17 cellular contexts compared by ENCODE assay signal in the genomic region with DNA sequence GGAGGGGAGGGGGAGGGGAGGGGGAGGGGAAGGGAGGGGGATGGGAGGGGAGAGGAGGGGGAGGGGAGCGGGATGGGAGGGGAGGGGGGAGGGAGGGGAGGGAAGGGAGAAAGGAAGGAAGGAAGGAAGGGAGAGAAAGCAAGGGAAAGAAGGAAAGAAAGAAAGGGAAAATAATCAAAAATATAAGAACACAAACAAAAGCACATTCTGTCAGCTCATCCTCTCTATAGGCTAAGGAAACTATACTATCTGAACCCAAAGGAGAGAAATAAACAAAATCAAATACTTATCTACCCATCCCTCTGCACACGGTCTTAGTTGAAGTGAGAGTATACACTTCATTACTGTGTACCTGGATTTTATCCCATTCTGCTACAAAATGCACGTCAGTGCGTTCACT. TPM values are rescaled to one million over a fixed set of nuclear protein-coding genes. Genes with fewer than 3 reads are reported as not detected.
A peak's percentile ranks its signal among the peaks of the same experiment; 100 is the strongest.
DNase-seq lines count a peak whose midpoint lies in the region; ATAC-seq, FAIRE-seq and TF ChIP-seq lines count a peak whose summit lies in the region.
"Had no signal": no experiment of that assay in that cellular context is flagged by ENCODE, and none has a peak within 500 bp of the region (broad histone marks: within the 10 kb centered on the region; RNA-seq: fewer than 3 reads in every experiment).

No MANE protein-coding gene starts in this region.

- intact Hi-C loops in HepG2 (cut with micrococcal nuclease; ENCODE audit: unreplicated experiment) (no loop called here), right lobe of liver (cut with DNase I) (no loop called here), adrenal gland (cut with DNase I) (loop anchor here in 1 of 2 donors (10.0 kb wide), 1 partner anchor 748 kb away; no protein-coding TSS in a partner anchor)

- no peak overlapping the region for H4K5ac ChIP-seq in H1 (ENCODE audit: insufficient read length, low read depth, low read length)

- no peaks in the 10 kb centered on the region for H4K20me1 ChIP-seq in HepG2 (ENCODE audit: insufficient read depth, low read length)
- H4K20me1 ChIP-seq in H1 (replicated peaks in 1 of 2; ENCODE audit: control insufficient read depth in 1 of 2, insufficient read depth in 2 of 2, low read length in 2 of 2), result no peaks in the 10 kb centered on the region
- no peaks in the 10 kb centered on the region for H4K20me1 ChIP-seq in osteoblast (ENCODE audit: insufficient read depth, low read length)
- H4K20me1 ChIP-seq: BLaER1 treated with 17β-estradiol and CSF1 and Interleukin-3, amounts not matched to agents 10 nM and 100 nM had no signal

- no peaks in the 10 kb centered on the region for H3K9me3 ChIP-seq in HepG2 (ENCODE audit: low read length)
- no peaks in the 10 kb centered on the region for H3K9me3 ChIP-seq in right lobe of liver
- H3K9me3 ChIP-seq in H1 (ENCODE audit: insufficient read depth in 2 of 2, low read depth in 1 of 2, low read length in 1 of 2), result no peaks in the 10 kb centered on the region
- no peaks in the 10 kb centered on the region for H3K9me3 ChIP-seq in osteoblast (ENCODE audit: low read depth, low read length)
- no peaks in the 10 kb centered on the region for H3K9me3 ChIP-seq in adrenal gland (replicated peaks in 1 of 3)
- H3K9me3 ChIP-seq: BLaER1 treated with 17β-estradiol and CSF1 and Interleukin-3, amounts not matched to agents 10 nM and 100 nM; HAP-1 had no signal

- H3K14ac ChIP-seq in H1 (ENCODE audit: insufficient read length), result no peak overlapping the region

- H3K4me3 ChIP-seq in HepG2 (replicated peaks in 1 of 3; ENCODE audit: insufficient read depth in 1 of 3, low read depth in 2 of 3, low read length in 3 of 3) (no peak overlapping the region), right lobe of liver (no peak overlapping the region), H1 (ENCODE audit: extremely low read depth in 1 of 4, insufficient read depth in 2 of 4, low read depth in 3 of 4, low read length in 4 of 4) (no peak overlapping the region), osteoblast (ENCODE audit: insufficient read depth, low read length) (no peak overlapping the region), adrenal gland (no peak overlapping the region)
- H3K4me3 ChIP-seq: BLaER1 treated with 17β-estradiol and CSF1 and Interleukin-3, amounts not matched to agents 10 nM and 100 nM; GM12878; HAP-1 had no signal

- no peak overlapping the region for H3K18ac ChIP-seq in H1 (ENCODE audit: extremely low read depth, low read length)

- TF ChIP-seq EP300 in HepG2 (IDR thresholded peaks at IDR 0.05; ENCODE audit: low read depth in 2 of 2, low read length in 2 of 2) (no peak), HepG2 (CRISPR knock-in tag; IDR thresholded peaks at IDR 0.05; ENCODE audit: borderline replicate concordance) (no peak), H1 (IDR thresholded peaks at IDR 0.05; ENCODE audit: borderline replicate concordance in 1 of 2, low read depth in 2 of 2, low read length in 2 of 2) (no peak)

- POLR2A ChIA-PET in HepG2 (lab: Yijun Ruan, JAX), result no interaction called here
- POLR2A ChIA-PET in H1 (lab: Charles Lee; ENCODE audit: partially characterized antibody), result interaction anchor here (2.7 kb wide), 1 partner anchor 56 kb away, joined by 9 read pairs; a partner anchor contains a TSS

- H2AK5ac ChIP-seq in H1 (ENCODE audit: low read depth, low read length), result no peak overlapping the region

- H3K4me1 ChIP-seq in HepG2 (ENCODE audit: insufficient read depth, low read length) (peaks cover 42% of the 10 kb centered on the region), right lobe of liver (peaks cover 0 to 36% (median 10%) of the 10 kb centered on the region in 4 donors), H1 (replicated peaks in 1 of 4; ENCODE audit: control insufficient read depth in 3 of 4, insufficient read depth in 4 of 4, low read length in 3 of 4) (peaks cover 2 to 6% (median 3%) of the 10 kb centered on the region in 4 experiments; a peak in 4 of 7 replicates), osteoblast (ENCODE audit: insufficient read depth, low read length) (peaks cover 25% of the 10 kb centered on the region), adrenal gland (replicated peaks in 1 of 2) (no peaks in the 10 kb centered on the region)

- DNase-seq in HepG2 (ENCODE audit: low spot score) (no peak), right lobe of liver (no peak), H1 (ENCODE audit: low read depth in 1 of 2, low spot score in 2 of 2) (no peak), osteoblast (ENCODE audit: insufficient read length, low spot score, missing footprints) (no peak), adrenal gland (no peak), AG20443 (ENCODE audit: low spot score) (no peak)
- DNase-seq: Calu3; CD8-positive, alpha-beta T cell; DND-41; KG1 had no signal

- no peak overlapping the region for H3K23ac ChIP-seq in H1 (ENCODE audit: insufficient read length)

- TF ChIP-seq CTCF in HepG2 (CRISPR knock-in tag; IDR thresholded peaks at IDR 0.05) (no peak), right lobe of liver (IDR thresholded peaks at IDR 0.05) (no peak), H1 (IDR thresholded peaks at IDR 0.05; ENCODE audit: control extremely low read depth in 1 of 3, insufficient read depth in 1 of 3, low read depth in 1 of 3, low read length in 3 of 3) (no peak), osteoblast (IDR thresholded peaks at IDR 0.05; ENCODE audit: extremely low read depth, low read depth, low read length) (no peak), adrenal gland (IDR thresholded peaks at IDR 0.05) (no peak)

- no peaks in the 10 kb centered on the region for H3K79me2 ChIP-seq in HepG2 (ENCODE audit: insufficient read depth, low read length)
- no peaks in the 10 kb centered on the region for H3K79me2 ChIP-seq in H1 (ENCODE audit: control insufficient read depth in 1 of 2, insufficient read depth in 2 of 2, low read length in 2 of 2)
- H3K79me2 ChIP-seq in osteoblast (ENCODE audit: insufficient read depth, low read length), result no peaks in the 10 kb centered on the region

- H2AFZ ChIP-seq in HepG2 (ENCODE audit: low read length) (no peak overlapping the region), H1 (ENCODE audit: low read length) (no peak overlapping the region), osteoblast (ENCODE audit: low read length) (no peak overlapping the region)

- FAIRE-seq in HepG2 (lab: Jason Lieb, UNC) (no peak), H1 (lab: Jason Lieb, UNC) (no peak)
- FAIRE-seq: GM12878, GM19239 had no signal

- H3K9ac ChIP-seq in HepG2 (ENCODE audit: insufficient read depth, low read depth, low read length) (no peak overlapping the region), H1 (replicated peaks in 1 of 4; ENCODE audit: extremely low read depth in 1 of 4, low read depth in 3 of 4, low read length in 3 of 4) (no peak overlapping the region)
- H3K9ac ChIP-seq: BLaER1 treated with 17β-estradiol and CSF1 and Interleukin-3, amounts not matched to agents 10 nM and 100 nM had no signal

- TF ChIP-seq POLR2A in HepG2 (IDR thresholded peaks at IDR 0.05; ENCODE audit: insufficient read depth in 1 of 2, low read depth in 2 of 2, low read length in 2 of 2) (no peak), right lobe of liver (IDR thresholded peaks at IDR 0.05) (no peak), H1 (IDR thresholded peaks at IDR 0.05; ENCODE audit: control extremely low read depth in 1 of 2, low read depth in 2 of 2, low read length in 2 of 2) (no peak), adrenal gland (IDR thresholded peaks at IDR 0.05) (no peak)

- H3K27ac ChIP-seq in HepG2 (ENCODE audit: extremely low read length, insufficient read depth, low read length) (no peak overlapping the region), right lobe of liver (no peak overlapping the region), H1 (ENCODE audit: low read depth, low read length) (no peak overlapping the region), osteoblast (ENCODE audit: low read depth, low read length) (no peak overlapping the region), adrenal gland (no peak overlapping the region)
- H3K27ac ChIP-seq: 22Rv1; BLaER1 treated with 17β-estradiol and CSF1 and Interleukin-3, amounts not matched to agents 10 nM and 100 nM had no signal

- H3K4me2 ChIP-seq in HepG2 (ENCODE audit: low read depth, low read length), result no peak overlapping the region
- no peak overlapping the region for H3K4me2 ChIP-seq in H1 (ENCODE audit: insufficient read depth in 1 of 2, low read depth in 2 of 2, low read length in 2 of 2)
- peak overlapping the region; percentile 57 for H3K4me2 ChIP-seq in osteoblast (ENCODE audit: insufficient read depth, low read length)
- H3K4me2 ChIP-seq: BLaER1 treated with 17β-estradiol and CSF1 and Interleukin-3, amounts not matched to agents 10 nM and 100 nM had no signal

- H3K23me2 ChIP-seq in H1 (ENCODE audit: low read depth, low read length), result no peaks in the 10 kb centered on the region

- no peak overlapping the region; the same call in 1 of the 2 replicates for H2BK12ac ChIP-seq in H1 (ENCODE audit: low read depth, low read length)

- H2BK20ac ChIP-seq in H1 (ENCODE audit: low read length), result no peak overlapping the region

- TF ChIP-seq RAD21 in HepG2 (CRISPR knock-in tag; IDR thresholded peaks at IDR 0.05), result no peak
- TF ChIP-seq RAD21 in H1 (IDR thresholded peaks at IDR 0.05 in 1 of 2, conservative IDR thresholded peaks at IDR 0.05 in 1 of 2; ENCODE audit: low read depth in 2 of 2, low read length in 2 of 2), result no peak

- no peak overlapping the region for H4K8ac ChIP-seq in H1 (ENCODE audit: extremely low read depth, insufficient read depth, low read length)

- no peak overlapping the region for H3K56ac ChIP-seq in H1 (replicated peaks; ENCODE audit: insufficient read length, low read depth, low read length)

- no TSS peak for BruUV-seq in HepG2 (replicated peaks; lab: Mats Ljungman, UMichigan)

- H2BK5ac ChIP-seq in H1 (ENCODE audit: low read depth, low read length), result no peak overlapping the region

- H2BK15ac ChIP-seq in H1 (ENCODE audit: low read length), result peak overlapping the region; percentile 63; the same call in 1 of the 2 replicates

- H3K36me3 ChIP-seq in HepG2 (replicated peaks in 1 of 2; ENCODE audit: control insufficient read depth in 1 of 2, insufficient read depth in 2 of 2, low read length in 2 of 2), result no peaks in the 10 kb centered on the region
- H3K36me3 ChIP-seq in right lobe of liver, result no peaks in the 10 kb centered on the region
- H3K36me3 ChIP-seq in H1 (ENCODE audit: control insufficient read depth in 2 of 4, insufficient read depth in 4 of 4, low read length in 3 of 4), result no peaks in the 10 kb centered on the region
- no peaks in the 10 kb centered on the region for H3K36me3 ChIP-seq in osteoblast (ENCODE audit: insufficient read depth, low read length)
- H3K36me3 ChIP-seq in adrenal gland (replicated peaks in 1 of 2), result no peaks in the 10 kb centered on the region
- H3K36me3 ChIP-seq: BLaER1 treated with 17β-estradiol and CSF1 and Interleukin-3, amounts not matched to agents 10 nM and 100 nM; HAP-1 had no signal

- H2BK120ac ChIP-seq in H1 (replicated peaks; ENCODE audit: low read depth, low read length), result no peak overlapping the region

- no peaks in the 10 kb centered on the region for H3K27me3 ChIP-seq in HepG2 (ENCODE audit: control insufficient read depth in 1 of 2, insufficient read depth in 2 of 2, low read length in 2 of 2)
- no peaks in the 10 kb centered on the region for H3K27me3 ChIP-seq in right lobe of liver
- no peaks in the 10 kb centered on the region for H3K27me3 ChIP-seq in H1 (replicated peaks in 1 of 4; ENCODE audit: control insufficient read depth in 3 of 4, extremely low read depth in 1 of 4, insufficient read depth in 3 of 4, low read length in 3 of 4)
- no peaks in the 10 kb centered on the region for H3K27me3 ChIP-seq in osteoblast (ENCODE audit: insufficient read depth, low read length)
- no peaks in the 10 kb centered on the region for H3K27me3 ChIP-seq in adrenal gland
- H3K27me3 ChIP-seq: BLaER1 treated with 17β-estradiol and CSF1 and Interleukin-3, amounts not matched to agents 10 nM and 100 nM had no signal

- no peaks in the 10 kb centered on the region; the same call in 1 of the 2 replicates for H3K79me1 ChIP-seq in H1 (ENCODE audit: low read depth, low read length)

- 76% methylated on average over 4 of the region's 4 CpGs for WGBS in HepG2 (ENCODE audit: low lambda C conversion rate)
- 86% methylated on average over 3 of the region's 4 CpGs for WGBS in right lobe of liver (ENCODE audit: insufficient coverage, low coverage, low lambda C conversion rate, missing lambda C conversion rate)
- 67 to 79% methylated on average over 1 to 4 of the region's 4 CpGs for WGBS in H1 (ENCODE audit: extremely low coverage in 1 of 2, insufficient coverage in 1 of 2, insufficient read length in 1 of 2, insufficient replicate concordance in 2 of 2, low coverage in 1 of 2, low lambda C conversion rate in 2 of 2, missing lambda C conversion rate in 1 of 2), 2 experiments
- WGBS in adrenal gland, 4 donors, result 78 to 86% (median 81%) methylated on average over 3 to 4 of the region's 4 CpGs

- in situ Hi-C loops in HepG2 (cut with HindIII; ENCODE audit: extremely low pct_ligation_motif_present, low pct_unique_long_range_greater_than_20kb), result loop anchor here (5.0 to 25.0 kb wide), 3 partner anchors 48 to 761 kb away; no protein-coding TSS in a partner anchor

- ATAC-seq in HepG2 (no peak), right lobe of liver (no peak), GM18498 (IDR thresholded peaks at IDR 0.05; ENCODE audit: unreplicated experiment) (no peak)
- ATAC-seq: CD8-positive, alpha-beta T cell; GM12878 had no signal

- H4K91ac ChIP-seq in H1 (replicated peaks; ENCODE audit: insufficient read length, low read length), result no peak overlapping the region

- H3K4ac ChIP-seq in H1 (replicated peaks; ENCODE audit: insufficient read length, low read depth, low read length), result no peak overlapping the region

- CTCF ChIA-PET in HepG2 (lab: Yijun Ruan, JAX; ENCODE audit: low intra/inter-chr PET ratio, low total read pairs), result no interaction called here
- CTCF ChIA-PET in H1 (lab: Charles Lee; ENCODE audit: partially characterized antibody), result interaction anchor here (0.6 to 3.2 kb wide), 3 partner anchors 11 to 156 kb away, joined by 3 to 20 read pairs (median 3); a partner anchor contains a TSS

RNA-seq across cellular contexts. Expression of a gene that starts 26.9 kb away (rescaled TPM):
- total RNA-seq in HepG2 (2016; rRNA removed; fragmentation: Illumina TruSeq; extraction: Trizol), result 4.2 and 4.4 TPM in 2 replicates
- total RNA-seq in HepG2 (2016; cell fraction: cytosol; rRNA removed; fragmentation: Illumina TruSeq; extraction: Trizol; ENCODE audit: low read depth), result 0.91 and 1.4 TPM in 2 replicates
- total RNA-seq in HepG2 (2016; cell fraction: insoluble cytoplasmic fraction; rRNA removed; fragmentation: Illumina TruSeq; extraction: Trizol), result 3.6 and 4.5 TPM in 2 replicates
- 4.4 and 4.9 TPM in 2 replicates for total RNA-seq in HepG2 (2016; cell fraction: membrane; rRNA removed; fragmentation: Illumina TruSeq; extraction: Trizol)
- 3.2 TPM in 2 replicates for total RNA-seq in HepG2 (2016; cell fraction: nucleus; rRNA removed; fragmentation: Illumina TruSeq; extraction: Trizol)
- polyA plus RNA-seq in HepG2 (2011; rRNA removed), result 1.9 TPM in 2 replicates
- polyA plus RNA-seq in HepG2 (2011; cell fraction: cytosol; rRNA removed), result 1.7 and 1.8 TPM in 2 replicates
- polyA plus RNA-seq in HepG2 (2011; cell fraction: nucleus; rRNA removed), result 0.40 and 0.69 TPM in 2 replicates
- polyA plus RNA-seq in HepG2 (2012), result 7.8 and 9.6 TPM in 2 replicates
- polyA plus RNA-seq in HepG2 (2016; cell fraction: cytosol; fragmentation: Illumina TruSeq; extraction: Trizol; ENCODE audit: low read depth), result 3.7 and 5.4 TPM in 2 replicates
- polyA plus RNA-seq in HepG2 (2016; cell fraction: insoluble cytoplasmic fraction; fragmentation: Illumina TruSeq; extraction: Trizol; ENCODE audit: low read depth), result 6.7 and 7.4 TPM in 2 replicates
- polyA plus RNA-seq in HepG2 (2016; cell fraction: membrane; fragmentation: Illumina TruSeq; extraction: Trizol; ENCODE audit: low read depth), result 8.2 and 9.1 TPM in 2 replicates
- polyA plus RNA-seq in HepG2 (2016; cell fraction: nucleus; fragmentation: Illumina TruSeq; extraction: Trizol; ENCODE audit: insufficient read depth, low read depth), result 9.8 and 10.0 TPM in 2 replicates
- 0.76 and 1.3 TPM in 2 replicates for polyA minus RNA-seq in HepG2 (2011; rRNA and poly(A)+ RNA removed; ENCODE audit: low replicate concordance)
- polyA minus RNA-seq in HepG2 (2011; cell fraction: cytosol; rRNA and poly(A)+ RNA removed), result 1.5 and 2.0 TPM in 2 replicates
- polyA minus RNA-seq in HepG2 (2011; cell fraction: nucleus; rRNA and poly(A)+ RNA removed), result 0.26 and 0.62 TPM in 2 replicates
- 10 to 100 TPM in 1 of 6 experiments, 1 to 10 TPM in 5; 8.1 to 13.8 (median 8.8) TPM for total RNA-seq in right lobe of liver
- total RNA-seq in H1 (2021; fragmentation: NEBNext Ultra II Directional; extraction: Animal tissue kit (Norgen Biotek cat#: 25700)), result 6.1 and 8.9 TPM in 2 replicates
- 2.0 and 2.5 TPM in 2 replicates for polyA plus RNA-seq in H1 (2011; rRNA removed)
- polyA plus RNA-seq in H1 (2011; cell fraction: cytosol; rRNA removed), result 1.9 TPM
- polyA plus RNA-seq in H1 (2011; cell fraction: nucleus; rRNA removed), result 1.2 TPM
- 4.0 to 6.1 TPM (median 5.3 TPM) in 4 replicates for polyA plus RNA-seq in H1 (2012, experiment 1 of 2)
- polyA plus RNA-seq in H1 (2012, experiment 2 of 2), result 2.4 TPM
- 14.7 TPM for polyA plus RNA-seq in H1 (2013, experiment 1 of 2)
- 15.8 TPM for polyA plus RNA-seq in H1 (2013, experiment 2 of 2)
- 1.4 and 2.6 TPM in 2 replicates for polyA minus RNA-seq in H1 (2011; rRNA and poly(A)+ RNA removed)
- polyA minus RNA-seq in H1 (2011; cell fraction: cytosol; rRNA and poly(A)+ RNA removed), result 1.6 TPM
- polyA minus RNA-seq in H1 (2011; cell fraction: nucleus; rRNA and poly(A)+ RNA removed), result 0.90 TPM
- total RNA-seq in osteoblast, result 3.3 and 4.7 TPM in 2 replicates
- 10 to 100 TPM in 7 of 8 donors, 1 to 10 TPM in 1; 6.3 to 25.3 (median 17.4) TPM for total RNA-seq in adrenal gland
- 10 to 100 TPM in 1 of 3 donors, 1 to 10 TPM in 2; 3.9 to 24.3 (median 8.1) TPM for polyA plus RNA-seq in adrenal gland
- total RNA-seq: CD8-positive, alpha-beta T cell had no signal

RNA-seq across cellular contexts. Expression of a gene that starts 33.8 kb away (rescaled TPM):
- 3.9 and 8.2 TPM in 2 replicates for total RNA-seq in HepG2 (2016; rRNA removed; fragmentation: Illumina TruSeq; extraction: Trizol)
- total RNA-seq in HepG2 (2016; cell fraction: cytosol; rRNA removed; fragmentation: Illumina TruSeq; extraction: Trizol; ENCODE audit: low read depth), result 3.0 and 3.6 TPM in 2 replicates
- total RNA-seq in HepG2 (2016; cell fraction: insoluble cytoplasmic fraction; rRNA removed; fragmentation: Illumina TruSeq; extraction: Trizol), result 7.3 and 9.1 TPM in 2 replicates
- 3.7 and 4.9 TPM in 2 replicates for total RNA-seq in HepG2 (2016; cell fraction: membrane; rRNA removed; fragmentation: Illumina TruSeq; extraction: Trizol)
- 4.0 and 6.6 TPM in 2 replicates for total RNA-seq in HepG2 (2016; cell fraction: nucleus; rRNA removed; fragmentation: Illumina TruSeq; extraction: Trizol)
- 3.3 and 4.7 TPM in 2 replicates for polyA plus RNA-seq in HepG2 (2011; rRNA removed)
- polyA plus RNA-seq in HepG2 (2011; cell fraction: cytosol; rRNA removed), result 3.9 and 5.2 TPM in 2 replicates
- 6.4 and 8.1 TPM in 2 replicates for polyA plus RNA-seq in HepG2 (2011; cell fraction: nucleus; rRNA removed)
- 3.6 and 5.8 TPM in 2 replicates for polyA plus RNA-seq in HepG2 (2012)
- 3.0 and 4.3 TPM in 2 replicates for polyA plus RNA-seq in HepG2 (2016; cell fraction: cytosol; fragmentation: Illumina TruSeq; extraction: Trizol; ENCODE audit: low read depth)
- 8.0 and 9.3 TPM in 2 replicates for polyA plus RNA-seq in HepG2 (2016; cell fraction: insoluble cytoplasmic fraction; fragmentation: Illumina TruSeq; extraction: Trizol; ENCODE audit: low read depth)
- 5.1 and 6.0 TPM in 2 replicates for polyA plus RNA-seq in HepG2 (2016; cell fraction: membrane; fragmentation: Illumina TruSeq; extraction: Trizol; ENCODE audit: low read depth)
- polyA plus RNA-seq in HepG2 (2016; cell fraction: nucleus; fragmentation: Illumina TruSeq; extraction: Trizol; ENCODE audit: insufficient read depth, low read depth), result 3.9 and 7.7 TPM in 2 replicates
- polyA minus RNA-seq in HepG2 (2011; rRNA and poly(A)+ RNA removed; ENCODE audit: low replicate concordance), result 5.6 and 7.5 TPM in 2 replicates
- 3.8 and 3.9 TPM in 2 replicates for polyA minus RNA-seq in HepG2 (2011; cell fraction: cytosol; rRNA and poly(A)+ RNA removed)
- 12.2 and 13.7 TPM in 2 replicates for polyA minus RNA-seq in HepG2 (2011; cell fraction: nucleus; rRNA and poly(A)+ RNA removed)
- total RNA-seq in right lobe of liver, result 10 to 100 TPM in 1 of 6 experiments, 1 to 10 TPM in 5; 6.0 to 11.1 (median 8.0) TPM
- 15.4 and 17.4 TPM in 2 replicates for total RNA-seq in H1 (2021; fragmentation: NEBNext Ultra II Directional; extraction: Animal tissue kit (Norgen Biotek cat#: 25700))
- 8.3 and 14.4 TPM in 2 replicates for polyA plus RNA-seq in H1 (2011; rRNA removed)
- polyA plus RNA-seq in H1 (2011; cell fraction: cytosol; rRNA removed), result 10.0 TPM
- polyA plus RNA-seq in H1 (2011; cell fraction: nucleus; rRNA removed), result 16.9 TPM
- polyA plus RNA-seq in H1 (2012, experiment 1 of 2), result 9.3 to 12.7 TPM (median 11.1 TPM) in 4 replicates
- 9.4 TPM for polyA plus RNA-seq in H1 (2012, experiment 2 of 2)
- polyA plus RNA-seq in H1 (2013, experiment 1 of 2), result 8.2 TPM
- polyA plus RNA-seq in H1 (2013, experiment 2 of 2), result 8.7 TPM
- 15.7 and 16.0 TPM in 2 replicates for polyA minus RNA-seq in H1 (2011; rRNA and poly(A)+ RNA removed)
- 12.9 TPM for polyA minus RNA-seq in H1 (2011; cell fraction: cytosol; rRNA and poly(A)+ RNA removed)
- polyA minus RNA-seq in H1 (2011; cell fraction: nucleus; rRNA and poly(A)+ RNA removed), result 15.9 TPM
- total RNA-seq in osteoblast, result 14.8 and 20.0 TPM in 2 replicates
- 10 to 100 TPM in 6 of 8 donors, 1 to 10 TPM in 2; 8.5 to 30.1 (median 15.1) TPM for total RNA-seq in adrenal gland
- 1 to 10 TPM; 3.6 to 8.5 (median 5.5) TPM for polyA plus RNA-seq in adrenal gland

RNA-seq across cellular contexts. Expression of a gene that starts 56.3 kb away (rescaled TPM):
- total RNA-seq in HepG2 (2016; rRNA removed; fragmentation: Illumina TruSeq; extraction: Trizol), result 31.7 and 42.0 TPM in 2 replicates
- total RNA-seq in HepG2 (2016; cell fraction: cytosol; rRNA removed; fragmentation: Illumina TruSeq; extraction: Trizol; ENCODE audit: low read depth), result 30.2 and 33.3 TPM in 2 replicates
- 29.5 and 42.3 TPM in 2 replicates for total RNA-seq in HepG2 (2016; cell fraction: insoluble cytoplasmic fraction; rRNA removed; fragmentation: Illumina TruSeq; extraction: Trizol)
- total RNA-seq in HepG2 (2016; cell fraction: membrane; rRNA removed; fragmentation: Illumina TruSeq; extraction: Trizol), result 19.7 and 24.2 TPM in 2 replicates
- 59.6 and 64.7 TPM in 2 replicates for total RNA-seq in HepG2 (2016; cell fraction: nucleus; rRNA removed; fragmentation: Illumina TruSeq; extraction: Trizol)
- polyA plus RNA-seq in HepG2 (2011; rRNA removed), result 28.4 and 33.8 TPM in 2 replicates
- 24.8 and 30.7 TPM in 2 replicates for polyA plus RNA-seq in HepG2 (2011; cell fraction: cytosol; rRNA removed)
- 50.2 and 50.3 TPM in 2 replicates for polyA plus RNA-seq in HepG2 (2011; cell fraction: nucleus; rRNA removed)
- 16.9 and 17.6 TPM in 2 replicates for polyA plus RNA-seq in HepG2 (2012)
- 0.83 and 1.0 TPM in 2 replicates for polyA plus RNA-seq in HepG2 (2016; cell fraction: cytosol; fragmentation: Illumina TruSeq; extraction: Trizol; ENCODE audit: low read depth)
- 7.8 and 9.5 TPM in 2 replicates for polyA plus RNA-seq in HepG2 (2016; cell fraction: insoluble cytoplasmic fraction; fragmentation: Illumina TruSeq; extraction: Trizol; ENCODE audit: low read depth)
- polyA plus RNA-seq in HepG2 (2016; cell fraction: membrane; fragmentation: Illumina TruSeq; extraction: Trizol; ENCODE audit: low read depth), result 1.5 and 1.6 TPM in 2 replicates
- polyA plus RNA-seq in HepG2 (2016; cell fraction: nucleus; fragmentation: Illumina TruSeq; extraction: Trizol; ENCODE audit: insufficient read depth, low read depth), result 31.3 and 31.9 TPM in 2 replicates
- polyA minus RNA-seq in HepG2 (2011; rRNA and poly(A)+ RNA removed; ENCODE audit: low replicate concordance), result 201 and 238 TPM in 2 replicates
- polyA minus RNA-seq in HepG2 (2011; cell fraction: cytosol; rRNA and poly(A)+ RNA removed), result 59.0 and 61.1 TPM in 2 replicates
- 83.0 and 116 TPM in 2 replicates for polyA minus RNA-seq in HepG2 (2011; cell fraction: nucleus; rRNA and poly(A)+ RNA removed)
- 10 to 100 TPM; 19.9 to 32.5 (median 22.2) TPM for total RNA-seq in right lobe of liver
- 73.2 and 74.0 TPM in 2 replicates for total RNA-seq in H1 (2021; fragmentation: NEBNext Ultra II Directional; extraction: Animal tissue kit (Norgen Biotek cat#: 25700))
- polyA plus RNA-seq in H1 (2011; rRNA removed), result 53.6 and 58.1 TPM in 2 replicates
- 41.0 TPM for polyA plus RNA-seq in H1 (2011; cell fraction: cytosol; rRNA removed)
- polyA plus RNA-seq in H1 (2011; cell fraction: nucleus; rRNA removed), result 90.8 TPM
- polyA plus RNA-seq in H1 (2012, experiment 1 of 2), result 29.7 to 43.9 TPM (median 37.3 TPM) in 4 replicates
- polyA plus RNA-seq in H1 (2012, experiment 2 of 2), result 1.2 TPM
- polyA plus RNA-seq in H1 (2013, experiment 1 of 2), result 38.9 TPM
- polyA plus RNA-seq in H1 (2013, experiment 2 of 2), result 39.7 TPM
- polyA minus RNA-seq in H1 (2011; rRNA and poly(A)+ RNA removed), result 307 and 385 TPM in 2 replicates
- 116 TPM for polyA minus RNA-seq in H1 (2011; cell fraction: cytosol; rRNA and poly(A)+ RNA removed)
- 226 TPM for polyA minus RNA-seq in H1 (2011; cell fraction: nucleus; rRNA and poly(A)+ RNA removed)
- 42.7 and 46.7 TPM in 2 replicates for total RNA-seq in osteoblast
- total RNA-seq in adrenal gland, result 10 to 100 TPM in 7 of 8 donors, 1 to 10 TPM in 1; 9.2 to 31.9 (median 18.6) TPM
- 10 to 100 TPM in 1 of 3 donors, 1 to 10 TPM in 2; 3.5 to 10.4 (median 5.2) TPM for polyA plus RNA-seq in adrenal gland
- polyA plus RNA-seq: IgD-negative memory B cell had no signal
